In the genomic region with DNA sequence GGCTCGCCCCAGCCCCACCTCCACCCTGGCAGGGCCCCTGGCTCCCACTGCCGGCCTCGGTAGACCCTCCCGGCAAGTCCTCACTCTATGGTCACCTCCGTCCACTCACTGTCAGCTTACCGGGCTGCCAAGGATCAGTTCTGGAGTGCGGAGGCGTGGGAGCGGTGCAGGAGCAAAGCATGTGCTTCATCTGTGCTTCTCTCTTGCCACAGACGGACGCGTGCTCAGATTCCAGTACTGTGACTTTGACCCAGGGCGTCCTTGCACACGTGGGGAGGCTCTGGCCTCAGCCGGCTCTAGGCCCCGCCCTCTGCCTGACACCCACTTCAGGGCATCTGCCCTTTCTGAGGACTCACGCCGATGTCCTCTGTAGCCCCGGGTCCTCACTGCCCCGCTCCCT, we compare ENCODE assay signal across 1 cellular context.
A peak's percentile ranks its signal among the peaks of the same experiment; 100 is the strongest.
TF ChIP-seq lines count a peak whose summit lies in the region.

No MANE protein-coding gene starts in this region.

TF ChIP-seq in HepG2, 621 proteins besides CTCF, POLR2A, EP300 and RAD21 (continued from another document and continues in another):
- TF ChIP-seq ETV6 (CRISPR knock-in tag; conservative IDR thresholded peaks at IDR 0.05) (no peak), NFIC (IDR thresholded peaks at IDR 0.05; ENCODE audit: low read length) (no peak), POLR2G (IDR thresholded peaks at IDR 0.05; ENCODE audit: low read depth, low read length) (no peak), ZC3H4 (CRISPR knock-in tag; IDR thresholded peaks at IDR 0.05; ENCODE audit: borderline replicate concordance) (0 out of 2 replicates have a peak, but pooled peaks have one; percentile 38), ZNF136 (CRISPR knock-in tag; IDR thresholded peaks at IDR 0.05; ENCODE audit: low read depth) (0 out of 2 replicates have a peak, but pooled peaks have one; percentile 32), ZNF234 (CRISPR knock-in tag; conservative IDR thresholded peaks at IDR 0.05) (no peak), ARNTL (CRISPR knock-in tag; IDR thresholded peaks at IDR 0.05) (no peak), ZNF761 (CRISPR knock-in tag; conservative IDR thresholded peaks at IDR 0.05) (no peak), MEIS1 (CRISPR knock-in tag; IDR thresholded peaks at IDR 0.05; ENCODE audit: borderline replicate concordance) (no peak), ZNF432 (CRISPR knock-in tag; IDR thresholded peaks at IDR 0.05; ENCODE audit: borderline replicate concordance) (no peak), ZNF550 (CRISPR knock-in tag; IDR thresholded peaks at IDR 0.05; ENCODE audit: borderline replicate concordance) (no peak), HES4 (CRISPR knock-in tag; IDR thresholded peaks at IDR 0.05; ENCODE audit: borderline replicate concordance) (0 out of 2 replicates have a peak, but pooled peaks have one; percentile 14), MED8 (CRISPR knock-in tag; IDR thresholded peaks at IDR 0.05; ENCODE audit: insufficient replicate concordance) (no peak), ZNF530 (CRISPR knock-in tag; IDR thresholded peaks at IDR 0.05; ENCODE audit: low read depth) (no peak), GPN1 (CRISPR knock-in tag; IDR thresholded peaks at IDR 0.05; ENCODE audit: borderline replicate concordance) (no peak), ZNF160 (CRISPR knock-in tag; IDR thresholded peaks at IDR 0.05) (no peak), NR2C2 (CRISPR knock-in tag; IDR thresholded peaks at IDR 0.05; ENCODE audit: borderline replicate concordance) (no peak), KDM2A (CRISPR knock-in tag; IDR thresholded peaks at IDR 0.05; ENCODE audit: borderline replicate concordance, low read depth) (peak; percentile 27; the same call in 1 of the 2 replicates), YEATS2 (CRISPR knock-in tag; IDR thresholded peaks at IDR 0.05; ENCODE audit: borderline replicate concordance) (0 out of 2 replicates have a peak, but pooled peaks have one; percentile 13), RFXANK (CRISPR knock-in tag; IDR thresholded peaks at IDR 0.05) (no peak), ESRRA (CRISPR knock-in tag; IDR thresholded peaks at IDR 0.05; ENCODE audit: low read depth) (no peak)
- TF ChIP-seq, protein P1, sequence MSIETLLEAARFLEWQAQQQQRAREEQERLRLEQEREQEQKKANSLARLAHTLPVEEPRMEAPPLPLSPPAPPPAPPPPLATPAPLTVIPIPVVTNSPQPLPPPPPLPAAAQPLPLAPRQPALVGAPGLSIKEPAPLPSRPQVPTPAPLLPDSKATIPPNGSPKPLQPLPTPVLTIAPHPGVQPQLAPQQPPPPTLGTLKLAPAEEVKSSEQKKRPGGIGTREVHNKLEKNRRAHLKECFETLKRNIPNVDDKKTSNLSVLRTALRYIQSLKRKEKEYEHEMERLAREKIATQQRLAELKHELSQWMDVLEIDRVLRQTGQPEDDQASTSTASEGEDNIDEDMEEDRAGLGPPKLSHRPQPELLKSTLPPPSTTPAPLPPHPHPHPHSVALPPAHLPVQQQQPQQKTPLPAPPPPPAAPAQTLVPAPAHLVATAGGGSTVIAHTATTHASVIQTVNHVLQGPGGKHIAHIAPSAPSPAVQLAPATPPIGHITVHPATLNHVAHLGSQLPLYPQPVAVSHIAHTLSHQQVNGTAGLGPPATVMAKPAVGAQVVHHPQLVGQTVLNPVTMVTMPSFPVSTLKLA (IDR thresholded peaks at IDR 0.05): peak; percentile 11; the same call in 1 of the 2 replicates
- TF ChIP-seq, protein P2, sequence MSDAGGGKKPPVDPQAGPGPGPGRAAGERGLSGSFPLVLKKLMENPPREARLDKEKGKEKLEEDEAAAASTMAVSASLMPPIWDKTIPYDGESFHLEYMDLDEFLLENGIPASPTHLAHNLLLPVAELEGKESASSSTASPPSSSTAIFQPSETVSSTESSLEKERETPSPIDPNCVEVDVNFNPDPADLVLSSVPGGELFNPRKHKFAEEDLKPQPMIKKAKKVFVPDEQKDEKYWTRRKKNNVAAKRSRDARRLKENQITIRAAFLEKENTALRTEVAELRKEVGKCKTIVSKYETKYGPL (CRISPR knock-in tag; IDR thresholded peaks at IDR 0.05): no peak
- TF ChIP-seq, protein P3, sequence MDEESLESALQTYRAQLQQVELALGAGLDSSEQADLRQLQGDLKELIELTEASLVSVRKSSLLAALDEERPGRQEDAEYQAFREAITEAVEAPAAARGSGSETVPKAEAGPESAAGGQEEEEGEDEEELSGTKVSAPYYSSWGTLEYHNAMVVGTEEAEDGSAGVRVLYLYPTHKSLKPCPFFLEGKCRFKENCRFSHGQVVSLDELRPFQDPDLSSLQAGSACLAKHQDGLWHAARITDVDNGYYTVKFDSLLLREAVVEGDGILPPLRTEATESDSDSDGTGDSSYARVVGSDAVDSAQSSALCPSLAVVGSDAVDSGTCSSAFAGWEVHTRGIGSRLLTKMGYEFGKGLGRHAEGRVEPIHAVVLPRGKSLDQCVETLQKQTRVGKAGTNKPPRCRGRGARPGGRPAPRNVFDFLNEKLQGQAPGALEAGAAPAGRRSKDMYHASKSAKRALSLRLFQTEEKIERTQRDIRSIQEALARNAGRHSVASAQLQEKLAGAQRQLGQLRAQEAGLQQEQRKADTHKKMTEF (CRISPR knock-in tag; IDR thresholded peaks at IDR 0.05): 0 out of 2 replicates have a peak, but pooled peaks have one; percentile 18
- TF ChIP-seq, protein P4, sequence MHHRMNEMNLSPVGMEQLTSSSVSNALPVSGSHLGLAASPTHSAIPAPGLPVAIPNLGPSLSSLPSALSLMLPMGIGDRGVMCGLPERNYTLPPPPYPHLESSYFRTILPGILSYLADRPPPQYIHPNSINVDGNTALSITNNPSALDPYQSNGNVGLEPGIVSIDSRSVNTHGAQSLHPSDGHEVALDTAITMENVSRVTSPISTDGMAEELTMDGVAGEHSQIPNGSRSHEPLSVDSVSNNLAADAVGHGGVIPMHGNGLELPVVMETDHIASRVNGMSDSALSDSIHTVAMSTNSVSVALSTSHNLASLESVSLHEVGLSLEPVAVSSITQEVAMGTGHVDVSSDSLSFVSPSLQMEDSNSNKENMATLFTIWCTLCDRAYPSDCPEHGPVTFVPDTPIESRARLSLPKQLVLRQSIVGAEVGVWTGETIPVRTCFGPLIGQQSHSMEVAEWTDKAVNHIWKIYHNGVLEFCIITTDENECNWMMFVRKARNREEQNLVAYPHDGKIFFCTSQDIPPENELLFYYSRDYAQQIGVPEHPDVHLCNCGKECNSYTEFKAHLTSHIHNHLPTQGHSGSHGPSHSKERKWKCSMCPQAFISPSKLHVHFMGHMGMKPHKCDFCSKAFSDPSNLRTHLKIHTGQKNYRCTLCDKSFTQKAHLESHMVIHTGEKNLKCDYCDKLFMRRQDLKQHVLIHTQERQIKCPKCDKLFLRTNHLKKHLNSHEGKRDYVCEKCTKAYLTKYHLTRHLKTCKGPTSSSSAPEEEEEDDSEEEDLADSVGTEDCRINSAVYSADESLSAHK (CRISPR knock-in tag; IDR thresholded peaks at IDR 0.05; ENCODE audit: borderline replicate concordance): no peak
- TF ChIP-seq, protein P5, sequence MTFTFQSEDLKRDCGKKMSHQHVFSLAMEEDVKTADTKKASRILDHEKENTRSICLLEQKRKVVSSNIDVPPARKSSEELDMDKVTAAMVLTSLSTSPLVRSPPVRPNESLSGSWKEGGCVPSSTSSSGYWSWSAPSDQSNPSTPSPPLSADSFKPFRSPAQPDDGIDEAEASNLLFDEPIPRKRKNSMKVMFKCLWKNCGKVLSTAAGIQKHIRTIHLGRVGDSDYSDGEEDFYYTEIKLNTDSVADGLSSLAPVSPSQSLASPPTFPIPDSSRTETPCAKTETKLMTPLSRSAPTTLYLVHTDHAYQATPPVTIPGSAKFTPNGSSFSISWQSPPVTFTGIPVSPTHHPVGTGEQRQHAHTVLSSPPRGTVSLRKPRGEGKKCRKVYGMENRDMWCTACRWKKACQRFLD (CRISPR knock-in tag; IDR thresholded peaks at IDR 0.05; ENCODE audit: borderline replicate concordance): no peak
- TF ChIP-seq, protein P6, sequence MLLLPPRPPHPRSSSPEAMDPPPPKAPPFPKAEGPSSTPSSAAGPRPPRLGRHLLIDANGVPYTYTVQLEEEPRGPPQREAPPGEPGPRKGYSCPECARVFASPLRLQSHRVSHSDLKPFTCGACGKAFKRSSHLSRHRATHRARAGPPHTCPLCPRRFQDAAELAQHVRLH (CRISPR knock-in tag; IDR thresholded peaks at IDR 0.05; ENCODE audit: borderline replicate concordance, low read depth): no peak
- TF ChIP-seq, protein P7, sequence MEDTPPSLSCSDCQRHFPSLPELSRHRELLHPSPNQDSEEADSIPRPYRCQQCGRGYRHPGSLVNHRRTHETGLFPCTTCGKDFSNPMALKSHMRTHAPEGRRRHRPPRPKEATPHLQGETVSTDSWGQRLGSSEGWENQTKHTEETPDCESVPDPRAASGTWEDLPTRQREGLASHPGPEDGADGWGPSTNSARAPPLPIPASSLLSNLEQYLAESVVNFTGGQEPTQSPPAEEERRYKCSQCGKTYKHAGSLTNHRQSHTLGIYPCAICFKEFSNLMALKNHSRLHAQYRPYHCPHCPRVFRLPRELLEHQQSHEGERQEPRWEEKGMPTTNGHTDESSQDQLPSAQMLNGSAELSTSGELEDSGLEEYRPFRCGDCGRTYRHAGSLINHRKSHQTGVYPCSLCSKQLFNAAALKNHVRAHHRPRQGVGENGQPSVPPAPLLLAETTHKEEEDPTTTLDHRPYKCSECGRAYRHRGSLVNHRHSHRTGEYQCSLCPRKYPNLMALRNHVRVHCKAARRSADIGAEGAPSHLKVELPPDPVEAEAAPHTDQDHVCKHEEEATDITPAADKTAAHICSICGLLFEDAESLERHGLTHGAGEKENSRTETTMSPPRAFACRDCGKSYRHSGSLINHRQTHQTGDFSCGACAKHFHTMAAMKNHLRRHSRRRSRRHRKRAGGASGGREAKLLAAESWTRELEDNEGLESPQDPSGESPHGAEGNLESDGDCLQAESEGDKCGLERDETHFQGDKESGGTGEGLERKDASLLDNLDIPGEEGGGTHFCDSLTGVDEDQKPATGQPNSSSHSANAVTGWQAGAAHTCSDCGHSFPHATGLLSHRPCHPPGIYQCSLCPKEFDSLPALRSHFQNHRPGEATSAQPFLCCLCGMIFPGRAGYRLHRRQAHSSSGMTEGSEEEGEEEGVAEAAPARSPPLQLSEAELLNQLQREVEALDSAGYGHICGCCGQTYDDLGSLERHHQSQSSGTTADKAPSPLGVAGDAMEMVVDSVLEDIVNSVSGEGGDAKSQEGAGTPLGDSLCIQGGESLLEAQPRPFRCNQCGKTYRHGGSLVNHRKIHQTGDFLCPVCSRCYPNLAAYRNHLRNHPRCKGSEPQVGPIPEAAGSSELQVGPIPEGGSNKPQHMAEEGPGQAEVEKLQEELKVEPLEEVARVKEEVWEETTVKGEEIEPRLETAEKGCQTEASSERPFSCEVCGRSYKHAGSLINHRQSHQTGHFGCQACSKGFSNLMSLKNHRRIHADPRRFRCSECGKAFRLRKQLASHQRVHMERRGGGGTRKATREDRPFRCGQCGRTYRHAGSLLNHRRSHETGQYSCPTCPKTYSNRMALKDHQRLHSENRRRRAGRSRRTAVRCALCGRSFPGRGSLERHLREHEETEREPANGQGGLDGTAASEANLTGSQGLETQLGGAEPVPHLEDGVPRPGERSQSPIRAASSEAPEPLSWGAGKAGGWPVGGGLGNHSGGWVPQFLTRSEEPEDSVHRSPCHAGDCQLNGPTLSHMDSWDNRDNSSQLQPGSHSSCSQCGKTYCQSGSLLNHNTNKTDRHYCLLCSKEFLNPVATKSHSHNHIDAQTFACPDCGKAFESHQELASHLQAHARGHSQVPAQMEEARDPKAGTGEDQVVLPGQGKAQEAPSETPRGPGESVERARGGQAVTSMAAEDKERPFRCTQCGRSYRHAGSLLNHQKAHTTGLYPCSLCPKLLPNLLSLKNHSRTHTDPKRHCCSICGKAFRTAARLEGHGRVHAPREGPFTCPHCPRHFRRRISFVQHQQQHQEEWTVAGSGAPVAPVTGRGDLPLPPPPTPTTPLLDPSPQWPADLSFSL (CRISPR knock-in tag; IDR thresholded peaks at IDR 0.05): no peak
- TF ChIP-seq, protein P8, sequence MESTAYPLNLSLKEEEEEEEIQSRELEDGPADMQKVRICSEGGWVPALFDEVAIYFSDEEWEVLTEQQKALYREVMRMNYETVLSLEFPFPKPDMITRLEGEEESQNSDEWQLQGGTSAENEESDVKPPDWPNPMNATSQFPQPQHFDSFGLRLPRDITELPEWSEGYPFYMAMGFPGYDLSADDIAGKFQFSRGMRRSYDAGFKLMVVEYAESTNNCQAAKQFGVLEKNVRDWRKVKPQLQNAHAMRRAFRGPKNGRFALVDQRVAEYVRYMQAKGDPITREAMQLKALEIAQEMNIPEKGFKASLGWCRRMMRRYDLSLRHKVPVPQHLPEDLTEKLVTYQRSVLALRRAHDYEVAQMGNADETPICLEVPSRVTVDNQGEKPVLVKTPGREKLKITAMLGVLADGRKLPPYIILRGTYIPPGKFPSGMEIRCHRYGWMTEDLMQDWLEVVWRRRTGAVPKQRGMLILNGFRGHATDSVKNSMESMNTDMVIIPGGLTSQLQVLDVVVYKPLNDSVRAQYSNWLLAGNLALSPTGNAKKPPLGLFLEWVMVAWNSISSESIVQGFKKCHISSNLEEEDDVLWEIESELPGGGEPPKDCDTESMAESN (CRISPR knock-in tag; conservative IDR thresholded peaks at IDR 0.05): no peak
- TF ChIP-seq, protein P9, sequence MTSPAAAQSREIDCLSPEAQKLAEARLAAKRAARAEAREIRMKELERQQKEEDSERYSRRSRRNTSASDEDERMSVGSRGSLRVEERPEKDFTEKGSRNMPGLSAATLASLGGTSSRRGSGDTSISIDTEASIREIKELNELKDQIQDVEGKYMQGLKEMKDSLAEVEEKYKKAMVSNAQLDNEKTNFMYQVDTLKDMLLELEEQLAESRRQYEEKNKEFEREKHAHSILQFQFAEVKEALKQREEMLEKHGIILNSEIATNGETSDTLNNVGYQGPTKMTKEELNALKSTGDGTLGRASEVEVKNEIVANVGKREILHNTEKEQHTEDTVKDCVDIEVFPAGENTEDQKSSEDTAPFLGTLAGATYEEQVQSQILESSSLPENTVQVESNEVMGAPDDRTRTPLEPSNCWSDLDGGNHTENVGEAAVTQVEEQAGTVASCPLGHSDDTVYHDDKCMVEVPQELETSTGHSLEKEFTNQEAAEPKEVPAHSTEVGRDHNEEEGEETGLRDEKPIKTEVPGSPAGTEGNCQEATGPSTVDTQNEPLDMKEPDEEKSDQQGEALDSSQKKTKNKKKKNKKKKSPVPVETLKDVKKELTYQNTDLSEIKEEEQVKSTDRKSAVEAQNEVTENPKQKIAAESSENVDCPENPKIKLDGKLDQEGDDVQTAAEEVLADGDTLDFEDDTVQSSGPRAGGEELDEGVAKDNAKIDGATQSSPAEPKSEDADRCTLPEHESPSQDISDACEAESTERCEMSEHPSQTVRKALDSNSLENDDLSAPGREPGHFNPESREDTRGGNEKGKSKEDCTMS (CRISPR knock-in tag; conservative IDR thresholded peaks at IDR 0.05): no peak
- TF ChIP-seq, protein P10, sequence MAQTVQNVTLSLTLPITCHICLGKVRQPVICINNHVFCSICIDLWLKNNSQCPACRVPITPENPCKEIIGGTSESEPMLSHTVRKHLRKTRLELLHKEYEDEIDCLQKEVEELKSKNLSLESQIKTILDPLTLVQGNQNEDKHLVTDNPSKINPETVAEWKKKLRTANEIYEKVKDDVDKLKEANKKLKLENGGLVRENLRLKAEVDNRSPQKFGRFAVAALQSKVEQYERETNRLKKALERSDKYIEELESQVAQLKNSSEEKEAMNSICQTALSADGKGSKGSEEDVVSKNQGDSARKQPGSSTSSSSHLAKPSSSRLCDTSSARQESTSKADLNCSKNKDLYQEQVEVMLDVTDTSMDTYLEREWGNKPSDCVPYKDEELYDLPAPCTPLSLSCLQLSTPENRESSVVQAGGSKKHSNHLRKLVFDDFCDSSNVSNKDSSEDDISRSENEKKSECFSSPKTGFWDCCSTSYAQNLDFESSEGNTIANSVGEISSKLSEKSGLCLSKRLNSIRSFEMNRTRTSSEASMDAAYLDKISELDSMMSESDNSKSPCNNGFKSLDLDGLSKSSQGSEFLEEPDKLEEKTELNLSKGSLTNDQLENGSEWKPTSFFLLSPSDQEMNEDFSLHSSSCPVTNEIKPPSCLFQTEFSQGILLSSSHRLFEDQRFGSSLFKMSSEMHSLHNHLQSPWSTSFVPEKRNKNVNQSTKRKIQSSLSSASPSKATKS (CRISPR knock-in tag; IDR thresholded peaks at IDR 0.05): no peak
- TF ChIP-seq, protein P11, sequence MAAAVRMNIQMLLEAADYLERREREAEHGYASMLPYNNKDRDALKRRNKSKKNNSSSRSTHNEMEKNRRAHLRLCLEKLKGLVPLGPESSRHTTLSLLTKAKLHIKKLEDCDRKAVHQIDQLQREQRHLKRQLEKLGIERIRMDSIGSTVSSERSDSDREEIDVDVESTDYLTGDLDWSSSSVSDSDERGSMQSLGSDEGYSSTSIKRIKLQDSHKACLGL (CRISPR knock-in tag; IDR thresholded peaks at IDR 0.05): no peak
